Comparison of ENCODE assay signal across 1 cellular context in genomic region chr3:190701096-190701532, GRCh38.
A peak's percentile ranks its signal among the peaks of the same experiment; 100 is the strongest.
TF ChIP-seq lines count a peak whose summit lies in the region.

No MANE protein-coding gene starts in this region.

TF ChIP-seq in HepG2, 621 proteins besides CTCF, POLR2A, EP300 and RAD21 (continued from another document and continues in another):
- no peak for TF ChIP-seq HIC2 (CRISPR knock-in tag; IDR thresholded peaks at IDR 0.05; ENCODE audit: low read depth)
- TF ChIP-seq ZNF468 (CRISPR knock-in tag; IDR thresholded peaks at IDR 0.05) = no peak
- peak; percentile 95 for TF ChIP-seq CEBPG (CRISPR knock-in tag; IDR thresholded peaks at IDR 0.05)
- TF ChIP-seq HINFP (CRISPR knock-in tag; IDR thresholded peaks at IDR 0.05; ENCODE audit: low read depth) = no peak
- no peak for TF ChIP-seq NFE2L2 (IDR thresholded peaks at IDR 0.05; ENCODE audit: low read length)
- peak; percentile 89 for TF ChIP-seq ARID5B (CRISPR knock-in tag; IDR thresholded peaks at IDR 0.05)
- TF ChIP-seq BCL3 (CRISPR knock-in tag; IDR thresholded peaks at IDR 0.05) = no peak
- TF ChIP-seq CHCHD3 (CRISPR knock-in tag; IDR thresholded peaks at IDR 0.05) = no peak
- TF ChIP-seq SKIL (CRISPR knock-in tag; IDR thresholded peaks at IDR 0.05; ENCODE audit: borderline replicate concordance) = no peak
- no peak for TF ChIP-seq ZNF550 (CRISPR knock-in tag; IDR thresholded peaks at IDR 0.05; ENCODE audit: borderline replicate concordance)
- TF ChIP-seq KDM4B (CRISPR knock-in tag; IDR thresholded peaks at IDR 0.05) = no peak
- no peak; the same call in 1 of the 2 replicates for TF ChIP-seq NCOA2 (CRISPR knock-in tag; IDR thresholded peaks at IDR 0.05)
- no peak for TF ChIP-seq TFDP1 (CRISPR knock-in tag; IDR thresholded peaks at IDR 0.05; ENCODE audit: borderline replicate concordance)
- peak; percentile 77; the same call in 1 of the 2 replicates for TF ChIP-seq HMG20A (CRISPR knock-in tag; IDR thresholded peaks at IDR 0.05; ENCODE audit: borderline replicate concordance)
- TF ChIP-seq ZSCAN22 (CRISPR knock-in tag; IDR thresholded peaks at IDR 0.05) = no peak
- no peak for TF ChIP-seq SRSF1 (optimal IDR thresholded peaks at IDR 0.05; ENCODE audit: low read depth, low read length)
- TF ChIP-seq PRDM4 (CRISPR knock-in tag; IDR thresholded peaks at IDR 0.05; ENCODE audit: borderline replicate concordance) = no peak
- no peak for TF ChIP-seq BORCS8-MEF2B (CRISPR knock-in tag; IDR thresholded peaks at IDR 0.05)
- TF ChIP-seq ZNF576 (CRISPR knock-in tag; IDR thresholded peaks at IDR 0.05) = no peak
- no peak for TF ChIP-seq SIX4 (CRISPR knock-in tag; IDR thresholded peaks at IDR 0.05)
- no peak for TF ChIP-seq ZNF775 (CRISPR knock-in tag; IDR thresholded peaks at IDR 0.05; ENCODE audit: borderline replicate concordance)
- TF ChIP-seq ZNF562 (CRISPR knock-in tag; IDR thresholded peaks at IDR 0.05; ENCODE audit: borderline replicate concordance) = no peak
- no peak for TF ChIP-seq ZNF225 (CRISPR knock-in tag; IDR thresholded peaks at IDR 0.05)
- no peak for TF ChIP-seq KLF6 (CRISPR knock-in tag; IDR thresholded peaks at IDR 0.05)
- TF ChIP-seq TBP (CRISPR knock-in tag; IDR thresholded peaks at IDR 0.05) = no peak
- TF ChIP-seq ZNF414 (CRISPR knock-in tag; IDR thresholded peaks at IDR 0.05) = no peak; the same call in 1 of the 2 replicates
- no peak for TF ChIP-seq KDM6A (CRISPR knock-in tag; IDR thresholded peaks at IDR 0.05; ENCODE audit: low read depth)
- TF ChIP-seq MLXIP (CRISPR knock-in tag; IDR thresholded peaks at IDR 0.05; ENCODE audit: borderline replicate concordance) = no peak
- no peak for TF ChIP-seq KDM5A (IDR thresholded peaks at IDR 0.05; ENCODE audit: borderline replicate concordance, low read length)
- TF ChIP-seq U2AF2 (IDR thresholded peaks at IDR 0.05; ENCODE audit: low read depth, low read length) = no peak
- TF ChIP-seq ZNF333 (CRISPR knock-in tag; IDR thresholded peaks at IDR 0.05; ENCODE audit: borderline replicate concordance) = no peak
- TF ChIP-seq ZFP1 (CRISPR knock-in tag; IDR thresholded peaks at IDR 0.05) = no peak
- no peak for TF ChIP-seq AKNA (CRISPR knock-in tag; IDR thresholded peaks at IDR 0.05; ENCODE audit: borderline replicate concordance)
- TF ChIP-seq PAF1 (CRISPR knock-in tag; IDR thresholded peaks at IDR 0.05) = no peak
